ENCODE assay signal across 8 cellular contexts in genomic region chr21:43645414-43645891, GRCh38. TPM values are rescaled to one million over a fixed set of nuclear protein-coding genes. Genes with fewer than 3 reads are reported as not detected.
DNase-seq lines count a peak whose midpoint lies in the region; ATAC-seq and TF ChIP-seq lines count a peak whose summit lies in the region.

No MANE protein-coding gene starts in this region.

- no peaks in the 10 kb centered on the region for H3K36me3 Mint-ChIP-seq in T-helper 17 cell (ENCODE audit: low read depth)

- TF ChIP-seq RAD21 in neural cell (conservative IDR thresholded peaks at IDR 0.05), result peak; percentile 73

- no peaks in the 10 kb centered on the region for H3K9me3 ChIP-seq in T-helper 17 cell (ENCODE audit: control insufficient read depth, low read length, poor library complexity, severe bottlenecking)
- no peaks in the 10 kb centered on the region for H3K9me3 ChIP-seq in neural cell (ENCODE audit: low read length)

- H3K4me2 ChIP-seq in neural cell (ENCODE audit: low read length), result no peak overlapping the region

- no peak overlapping the region for H3K9ac ChIP-seq in neural cell (ENCODE audit: low read length)

- no peak for TF ChIP-seq EP300 in neural cell (conservative IDR thresholded peaks at IDR 0.05; ENCODE audit: poor library complexity, severe bottlenecking)

- no peaks in the 10 kb centered on the region for H3F3A ChIP-seq in neural cell (ENCODE audit: insufficient read depth, low read length, poor library complexity, severe bottlenecking)

- ATAC-seq in T-helper 17 cell (peak; percentile 22), GM21737 (IDR thresholded peaks at IDR 0.05; ENCODE audit: unreplicated experiment) (no peak)

- H3K4me1 Mint-ChIP-seq in T-helper 17 cell, result peaks cover 6% of the 10 kb centered on the region

- no peaks in the 10 kb centered on the region for H3K9me2 ChIP-seq in neural cell (ENCODE audit: insufficient read depth, low read length)

- no peaks in the 10 kb centered on the region for H3K27me3 ChIP-seq in neural cell (ENCODE audit: insufficient read depth, low read depth, low read length)

- H3K79me2 ChIP-seq in neural cell (replicated peaks; ENCODE audit: insufficient read depth, low read length), result no peaks in the 10 kb centered on the region

- DNase-seq in NCI-H510A treated with DMSO at 0.1 percent for 48 hours (lab: John Stamatoyannopoulos, UW) (peak; percentile 64), NCI-H510A (lab: John Stamatoyannopoulos, UW) (no peak), LNCaP clone FGC (ENCODE audit: low read depth) (no peak), T-helper 17 cell (no peak), fibroblast of mammary gland (ENCODE audit: low read depth) (peak; percentile 77), cerebellar nuclear complex (lab: John Stamatoyannopoulos, UW) (no peak)

- H3K27ac ChIP-seq in neural cell (ENCODE audit: low read length), result no peak overlapping the region

- no peak overlapping the region for H2AFZ ChIP-seq in neural cell (ENCODE audit: low read depth, low read length)

- no peak overlapping the region for H3K27ac Mint-ChIP-seq in T-helper 17 cell

- H3K4me3 ChIP-seq in LNCaP clone FGC (ENCODE audit: low read depth, low read length) (no peak overlapping the region), fibroblast of mammary gland (ENCODE audit: control insufficient read depth, low read depth, low read length) (no peak overlapping the region), neural cell (ENCODE audit: low read length) (no peak overlapping the region)

- H4K20me1 ChIP-seq in neural cell (ENCODE audit: insufficient read depth), result no peaks in the 10 kb centered on the region

- peak; percentile 46 for TF ChIP-seq CTCF in LNCaP clone FGC (IDR thresholded peaks at IDR 0.05; ENCODE audit: control insufficient read depth, extremely low read depth, insufficient read depth)
- TF ChIP-seq CTCF in fibroblast of mammary gland (conservative IDR thresholded peaks at IDR 0.05; ENCODE audit: control insufficient read depth, insufficient read depth, low read depth, low read length), result peak; percentile 73
- TF ChIP-seq CTCF in neural cell (IDR thresholded peaks at IDR 0.05; ENCODE audit: poor library complexity, severe bottlenecking), result peak; percentile 68

- no peaks in the 10 kb centered on the region for H3K36me3 ChIP-seq in neural cell (ENCODE audit: insufficient read depth, low read length)

- no peak overlapping the region for H3K4me3 Mint-ChIP-seq in T-helper 17 cell

- H3K27me3 Mint-ChIP-seq in T-helper 17 cell, result peaks cover 22% of the 10 kb centered on the region

TF ChIP-seq in neural cell, 6 proteins besides CTCF, POLR2A, EP300 and RAD21:
- TF ChIP-seq REST (IDR thresholded peaks at IDR 0.05; ENCODE audit: borderline replicate concordance), result no peak
- TF ChIP-seq SMC3 (conservative IDR thresholded peaks at IDR 0.05; ENCODE audit: poor library complexity), result peak; percentile 75
TF ChIP-seq in neural cell: peak in this region for 1.

RNA-seq across cellular contexts. Expression of gene HSF2BP, which starts 13.8 kb away (rescaled TPM):
- under 1 TPM; 0.20 to 0.37 TPM for total RNA-seq in T-helper 17 cell
- 0.54 and 0.89 TPM in 2 replicates for polyA plus RNA-seq in neural cell
- polyA minus RNA-seq in neural cell, result 1.7 and 3.2 TPM in 2 replicates

RNA-seq across cellular contexts. Expression of gene RRP1B, which starts 13.9 kb away (rescaled TPM):
- total RNA-seq in T-helper 17 cell, result 10 to 100 TPM; 30.3 to 30.6 TPM
- polyA plus RNA-seq in neural cell, result 20.3 and 21.5 TPM in 2 replicates
- polyA minus RNA-seq in neural cell, result 44.1 TPM in 2 replicates

Comparison
In these comparisons a context has a peak if more than half of its experiments do, and no peak if none do; other contexts are left out.
1. DNase-seq: peak in NCI-H510A treated with DMSO at 0.1 percent for 48 hours (single experiment) and fibroblast of mammary gland (single experiment); none in NCI-H510A (single experiment), LNCaP clone FGC (single experiment), T-helper 17 cell (0 of 3) and cerebellar nuclear complex (0 of 2).
2. Peak in every context shown above with its lines, with median percentiles within 50 percentile points of each other: CTCF ChIP-seq.